ENCODE assay signal across 7 cellular contexts in the genomic region with DNA sequence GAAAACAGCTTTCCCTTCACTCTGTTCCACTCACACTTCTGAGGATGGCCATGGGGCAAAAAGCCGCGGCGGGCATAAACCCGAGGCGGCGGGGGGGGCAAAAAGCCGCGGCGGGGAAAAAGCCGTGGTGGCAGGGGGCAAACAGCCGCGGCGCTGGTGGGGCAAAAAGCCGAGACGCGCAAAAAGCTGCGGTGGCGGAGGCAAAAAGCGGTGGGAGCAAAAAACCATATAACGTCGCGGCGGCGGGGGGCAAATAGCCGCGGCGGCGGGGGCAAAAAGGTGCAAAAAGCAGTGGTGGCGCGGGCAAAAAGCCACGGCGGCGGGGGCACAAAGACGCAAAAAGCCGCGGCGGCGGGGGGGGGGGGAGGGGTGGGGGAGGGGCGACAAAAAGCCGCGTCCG.
DNase-seq lines count a peak whose midpoint lies in the region; ATAC-seq and TF ChIP-seq lines count a peak whose summit lies in the region.
"Not testable (repeated sequence)": the region's sequence is repeated elsewhere in the genome, so short reads cannot be mapped to it uniquely, and the experiment has no call there.

No MANE protein-coding gene starts in this region.

- not testable (repeated sequence) for H4K8ac ChIP-seq in trophoblast cell (ENCODE audit: low read depth, low read length)

- not testable (repeated sequence) for H3K4me1 ChIP-seq in trophoblast cell (ENCODE audit: control insufficient read depth in 1 of 2, insufficient read depth in 2 of 2, low read length in 2 of 2)

- not testable (repeated sequence) for H2BK120ac ChIP-seq in trophoblast cell (ENCODE audit: insufficient read depth, low read length, poor library complexity)

- not testable (repeated sequence) for H3K27me3 ChIP-seq in MG63; trophoblast cell (ENCODE audit: insufficient read depth, low read length)

- CTCF ChIA-PET in WTC11 (lab: Charles Lee) = not testable (repeated sequence)

- H3K27me3 Mint-ChIP-seq in WTC11 (ENCODE audit: low read depth); glutamatergic neuron (ENCODE audit: unreplicated experiment): not testable (repeated sequence)

- not testable (repeated sequence) for H2AK5ac ChIP-seq in trophoblast cell (ENCODE audit: low read length)

- not testable (repeated sequence) for H2AFZ ChIP-seq in trophoblast cell (ENCODE audit: insufficient read depth, low read length, poor library complexity)

- not testable (repeated sequence) for H3K4me1 Mint-ChIP-seq in WTC11; glutamatergic neuron (ENCODE audit: low read depth, unreplicated experiment); stimulated activated effector memory CD8-positive, alpha-beta T cell treated with anti-CD3 and anti-CD28 coated beads, Interleukin-12 subunit alpha, Interleukin-12 subunit beta, amount 100 ng/mL, for 72 hours

- not testable (repeated sequence) for H4K91ac ChIP-seq in trophoblast cell (ENCODE audit: low read depth, low read length)

- WGBS in trophoblast cell (ENCODE audit: extremely low coverage, insufficient coverage, insufficient read length) = no CpG with 5 or more reads among the region's 42 CpGs

- not testable (repeated sequence) for H3K36me3 Mint-ChIP-seq in WTC11; glutamatergic neuron (ENCODE audit: unreplicated experiment); stimulated activated effector memory CD8-positive, alpha-beta T cell treated with anti-CD3 and anti-CD28 coated beads, Interleukin-12 subunit alpha, Interleukin-12 subunit beta, amount 100 ng/mL, for 72 hours

- not testable (repeated sequence) for TF ChIP-seq CTCF in AG10803 (conservative IDR thresholded peaks at IDR 0.05; ENCODE audit: low read length); WTC11 (IDR thresholded peaks at IDR 0.05); choroid plexus epithelial cell (conservative IDR thresholded peaks at IDR 0.05; ENCODE audit: low read depth, low read length); glutamatergic neuron (IDR thresholded peaks at IDR 0.05; ENCODE audit: partially characterized antibody, unreplicated experiment)

- H3K4me3 Mint-ChIP-seq in WTC11; glutamatergic neuron (ENCODE audit: unreplicated experiment): not testable (repeated sequence)
- peak overlapping the region; percentile 20 for H3K4me3 Mint-ChIP-seq in stimulated activated effector memory CD8-positive, alpha-beta T cell treated with anti-CD3 and anti-CD28 coated beads, Interleukin-12 subunit alpha, Interleukin-12 subunit beta, amount 100 ng/mL, for 72 hours

- H4K12ac ChIP-seq in trophoblast cell (ENCODE audit: low read depth, low read length) = not testable (repeated sequence)

- not testable (repeated sequence) for H3K36me3 ChIP-seq in MG63; trophoblast cell (ENCODE audit: control insufficient read depth in 1 of 2, insufficient read depth in 2 of 2, low read length in 2 of 2)

- not testable (repeated sequence) for H3K27ac Mint-ChIP-seq in WTC11; glutamatergic neuron (ENCODE audit: unreplicated experiment); stimulated activated effector memory CD8-positive, alpha-beta T cell treated with anti-CD3 and anti-CD28 coated beads, Interleukin-12 subunit alpha, Interleukin-12 subunit beta, amount 100 ng/mL, for 72 hours

- not testable (repeated sequence) for H3K14ac ChIP-seq in trophoblast cell (ENCODE audit: low read length)

- H3K4me3 ChIP-seq in AG10803 (ENCODE audit: low read length) (peak overlapping the region; percentile 39), choroid plexus epithelial cell (ENCODE audit: low read depth, low read length) (peak overlapping the region; percentile 33)
- H3K4me3 ChIP-seq in MG63; trophoblast cell (ENCODE audit: low read depth, low read length): not testable (repeated sequence)

- H3K18ac ChIP-seq in trophoblast cell (ENCODE audit: low read length) = not testable (repeated sequence)

- not testable (repeated sequence) for H3K23ac ChIP-seq in trophoblast cell (ENCODE audit: low read length)

- not testable (repeated sequence) for H3K9me3 ChIP-seq in MG63; trophoblast cell (ENCODE audit: insufficient read depth, low read depth, low read length)

- not testable (repeated sequence) for H3K79me2 ChIP-seq in trophoblast cell (ENCODE audit: control insufficient read depth, insufficient read depth, low read length, poor library complexity)

- ATAC-seq in WTC11; stimulated activated effector memory CD8-positive, alpha-beta T cell treated with anti-CD3 and anti-CD28 coated beads, Interleukin-12 subunit alpha, Interleukin-12 subunit beta, amount 100 ng/mL, for 72 hours: not testable (repeated sequence)

- not testable (repeated sequence) for DNase-seq in AG10803 (ENCODE audit: low read depth); choroid plexus epithelial cell (ENCODE audit: low read depth); trophoblast cell; stimulated activated effector memory CD8-positive, alpha-beta T cell treated with anti-CD3 and anti-CD28 coated beads, Interleukin-12 subunit alpha, Interleukin-12 subunit beta, amount 100 ng/mL, for 72 hours (ENCODE audit: low spot score in 2 of 2)
- peak; percentile 1 for DNase-seq in MG63
- peak; percentile 5 for DNase-seq in WTC11 (ENCODE audit: low spot score)
- peak; percentile 12 for DNase-seq in glutamatergic neuron

- H2BK5ac ChIP-seq in trophoblast cell (ENCODE audit: low read depth, low read length, poor library complexity) = not testable (repeated sequence)

- not testable (repeated sequence) for H3K4ac ChIP-seq in trophoblast cell (ENCODE audit: low read depth, low read length)

- H3K27ac ChIP-seq in trophoblast cell (ENCODE audit: low read depth, low read length) = not testable (repeated sequence)

- H2BK12ac ChIP-seq in trophoblast cell (ENCODE audit: low read length) = not testable (repeated sequence)

- POLR2A ChIA-PET in WTC11 (lab: Charles Lee) = not testable (repeated sequence)

- H3K79me1 ChIP-seq in trophoblast cell (ENCODE audit: low read length) = not testable (repeated sequence)

- H3K9me3 Mint-ChIP-seq in WTC11; glutamatergic neuron (ENCODE audit: unreplicated experiment); stimulated activated effector memory CD8-positive, alpha-beta T cell treated with anti-CD3 and anti-CD28 coated beads, Interleukin-12 subunit alpha, Interleukin-12 subunit beta, amount 100 ng/mL, for 72 hours: not testable (repeated sequence)

- H3K9ac ChIP-seq in trophoblast cell (ENCODE audit: low read length) = not testable (repeated sequence)

- H3K4me2 ChIP-seq in trophoblast cell (ENCODE audit: low read length) = peak overlapping the region; percentile 57
